In the genomic region with DNA sequence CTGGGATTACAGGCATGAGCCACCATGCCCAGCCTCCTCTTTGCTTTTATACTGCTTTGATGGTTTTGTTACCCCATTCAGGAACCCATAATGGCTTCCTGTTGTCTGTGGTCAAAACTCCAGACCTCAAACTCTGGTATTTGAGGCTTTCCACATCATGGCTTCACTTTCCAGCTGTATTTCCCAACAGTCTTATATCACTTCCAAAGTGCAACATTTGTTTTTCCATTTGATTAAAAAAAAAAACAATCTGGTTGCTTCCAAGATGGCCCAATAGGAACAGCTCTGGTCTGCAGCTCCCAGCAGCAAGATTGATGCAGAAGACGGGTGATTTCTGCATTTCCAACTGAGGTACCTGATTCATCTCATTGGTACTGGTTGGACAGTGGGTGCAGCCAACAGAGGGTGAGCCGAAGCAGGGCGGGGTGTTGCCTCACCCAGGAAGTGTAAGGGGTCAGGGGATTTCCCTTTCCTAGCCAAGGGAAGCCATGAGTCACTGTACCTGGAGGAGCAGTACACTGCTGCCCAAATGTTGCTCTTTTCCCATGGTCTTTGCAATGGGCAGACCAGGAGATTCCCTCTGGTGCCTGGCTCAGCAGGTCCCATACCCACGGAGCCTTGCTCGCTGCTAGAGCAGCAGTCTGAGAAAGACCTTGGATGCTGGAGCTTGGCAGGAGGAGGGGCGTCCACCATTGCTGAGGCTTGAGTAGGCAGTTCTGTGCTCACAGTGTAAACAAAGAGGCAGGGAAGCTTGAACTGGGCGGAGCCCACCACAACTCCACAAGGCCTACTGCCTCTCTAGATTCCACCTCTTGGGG, we compare ENCODE assay signal across 10 cellular contexts.
DNase-seq lines count a peak whose midpoint lies in the region; ATAC-seq, FAIRE-seq and TF ChIP-seq lines count a peak whose summit lies in the region.
"Had no signal": no experiment of that assay in that cellular context is flagged by ENCODE, and none has a peak within 500 bp of the region (broad histone marks: within the 10 kb centered on the region; RNA-seq: fewer than 3 reads in every experiment).

No MANE protein-coding gene starts in this region.

- TF ChIP-seq CTCF in H1 (IDR thresholded peaks at IDR 0.05; ENCODE audit: control extremely low read depth in 1 of 3, insufficient read depth in 1 of 3, low read depth in 1 of 3, low read length in 3 of 3), result no peak
- no peak for TF ChIP-seq CTCF in GM23338 (conservative IDR thresholded peaks at IDR 0.05; ENCODE audit: low read depth in 2 of 2)

- H3K9ac ChIP-seq in H1 (replicated peaks in 1 of 4; ENCODE audit: extremely low read depth in 1 of 4, low read depth in 3 of 4, low read length in 3 of 4), result no peak overlapping the region

- H3K4me3 ChIP-seq in H1 (ENCODE audit: extremely low read depth in 1 of 4, insufficient read depth in 2 of 4, low read depth in 3 of 4, low read length in 4 of 4) (no peak overlapping the region), GM23338 (no peak overlapping the region)

- H3K79me1 ChIP-seq in H1 (ENCODE audit: low read depth, low read length), result no peaks in the 10 kb centered on the region

- peaks cover 11% of the 10 kb centered on the region for H3K4me1 Mint-ChIP-seq in GM23338

- no peak overlapping the region for H3K4ac ChIP-seq in H1 (replicated peaks; ENCODE audit: insufficient read length, low read depth, low read length)

- TF ChIP-seq RAD21 in H1 (IDR thresholded peaks at IDR 0.05 in 1 of 2, conservative IDR thresholded peaks at IDR 0.05 in 1 of 2; ENCODE audit: low read depth in 2 of 2, low read length in 2 of 2), result no peak

- H3K23me2 ChIP-seq in H1 (ENCODE audit: low read depth, low read length), result no peaks in the 10 kb centered on the region

- no peaks in the 10 kb centered on the region for H4K20me1 ChIP-seq in H1 (replicated peaks in 1 of 2; ENCODE audit: control insufficient read depth in 1 of 2, insufficient read depth in 2 of 2, low read length in 2 of 2)
- H4K20me1 ChIP-seq in GM23338 (replicated peaks; ENCODE audit: insufficient read depth), result no peaks in the 10 kb centered on the region

- H2AK5ac ChIP-seq in H1 (ENCODE audit: low read depth, low read length), result no peak overlapping the region

- no peak overlapping the region for H4K91ac ChIP-seq in H1 (replicated peaks; ENCODE audit: insufficient read length, low read length)

- 0 out of 2 replicates have a peak overlapping the region, but pooled peaks have one; percentile 9 for H2BK12ac ChIP-seq in H1 (ENCODE audit: low read depth, low read length)

- H2BK15ac ChIP-seq in H1 (ENCODE audit: low read length), result no peak overlapping the region

- no peaks in the 10 kb centered on the region for H3F3A ChIP-seq in GM23338 (replicated peaks; ENCODE audit: low read depth)

- H3K27me3 ChIP-seq in H1 (replicated peaks in 1 of 4; ENCODE audit: control insufficient read depth in 3 of 4, extremely low read depth in 1 of 4, insufficient read depth in 3 of 4, low read length in 3 of 4), result no peaks in the 10 kb centered on the region; a peak in 2 of 7 replicates
- peaks cover 13% of the 10 kb centered on the region; the same call in 1 of the 2 replicates for H3K27me3 ChIP-seq in GM23338 (ENCODE audit: insufficient read depth)

- POLR2A ChIA-PET in H1 (lab: Charles Lee; ENCODE audit: partially characterized antibody), result no interaction called here

- H3K9me3 Mint-ChIP-seq in GM23338, result peaks cover 8% of the 10 kb centered on the region; the same call in 2 of the 3 replicates
- H3K9me3 Mint-ChIP-seq: type B pancreatic cell had no signal

- no peak overlapping the region; the same call in 1 of the 2 replicates for H4K8ac ChIP-seq in H1 (ENCODE audit: extremely low read depth, insufficient read depth, low read length)

- H2BK5ac ChIP-seq in H1 (ENCODE audit: low read depth, low read length), result no peak overlapping the region

- no peak overlapping the region for H3K18ac ChIP-seq in H1 (ENCODE audit: extremely low read depth, low read length)

- TF ChIP-seq POLR2A in H1 (IDR thresholded peaks at IDR 0.05; ENCODE audit: control extremely low read depth in 1 of 2, low read depth in 2 of 2, low read length in 2 of 2), result no peak

- no peak for ATAC-seq in GM23338

- no peak overlapping the region for H3K14ac ChIP-seq in H1 (ENCODE audit: insufficient read length)

- no peak overlapping the region for H2BK120ac ChIP-seq in H1 (replicated peaks; ENCODE audit: low read depth, low read length)

- H4K5ac ChIP-seq in H1 (ENCODE audit: insufficient read length, low read depth, low read length), result no peak overlapping the region

- H3K36me3 Mint-ChIP-seq in GM23338 (ENCODE audit: low read depth), result no peaks in the 10 kb centered on the region
- H3K36me3 Mint-ChIP-seq: type B pancreatic cell had no signal

- H3K9me3 ChIP-seq in H1 (ENCODE audit: insufficient read depth in 2 of 2, low read depth in 1 of 2, low read length in 1 of 2), result no peaks in the 10 kb centered on the region

- H2AFZ ChIP-seq in H1 (ENCODE audit: low read length), result no peak overlapping the region
- no peak overlapping the region for H2AFZ ChIP-seq in GM23338

- no peaks in the 10 kb centered on the region for H3K27me3 Mint-ChIP-seq in GM23338 (ENCODE audit: insufficient read depth, low read depth, poor library complexity)

- H3K79me2 ChIP-seq in H1 (ENCODE audit: control insufficient read depth in 1 of 2, insufficient read depth in 2 of 2, low read length in 2 of 2) (no peaks in the 10 kb centered on the region), GM23338 (replicated peaks; ENCODE audit: insufficient read depth) (no peaks in the 10 kb centered on the region)

- peaks cover 1 to 10% (median 5%) of the 10 kb centered on the region in 4 experiments; a peak in 5 of 7 replicates for H3K4me1 ChIP-seq in H1 (replicated peaks in 1 of 4; ENCODE audit: control insufficient read depth in 3 of 4, insufficient read depth in 4 of 4, low read length in 3 of 4)
- H3K4me1 ChIP-seq in GM23338 (ENCODE audit: insufficient read depth), result peaks cover 15% of the 10 kb centered on the region

- H3K23ac ChIP-seq in H1 (ENCODE audit: insufficient read length), result no peak overlapping the region

- TF ChIP-seq EP300 in H1 (IDR thresholded peaks at IDR 0.05; ENCODE audit: borderline replicate concordance in 1 of 2, low read depth in 2 of 2, low read length in 2 of 2), result no peak

- H3K27ac ChIP-seq in H1 (ENCODE audit: low read depth, low read length) (no peak overlapping the region), GM23338 (ENCODE audit: low read depth) (no peak overlapping the region)

- FAIRE-seq in H1 (lab: Jason Lieb, UNC), result no peak

- H3K4me2 ChIP-seq in H1 (ENCODE audit: insufficient read depth in 1 of 2, low read depth in 2 of 2, low read length in 2 of 2) (no peak overlapping the region), GM23338 (no peak overlapping the region)

- no peak overlapping the region for H3K56ac ChIP-seq in H1 (replicated peaks; ENCODE audit: insufficient read length, low read depth, low read length)

- no peak overlapping the region for H3K27ac Mint-ChIP-seq in GM23338
- H3K27ac Mint-ChIP-seq: type B pancreatic cell had no signal

- H2BK20ac ChIP-seq in H1 (ENCODE audit: low read length), result no peak overlapping the region

- no peak overlapping the region for H3K4me3 Mint-ChIP-seq in GM23338
- H3K4me3 Mint-ChIP-seq: type B pancreatic cell had no signal

- CTCF ChIA-PET in H1 (lab: Charles Lee; ENCODE audit: partially characterized antibody), result interaction anchor here (1.0 to 2.8 kb wide), 3 partner anchors 18 to 442 kb away, joined by 3 to 10 read pairs (median 4); no protein-coding TSS in a partner anchor

- peak; percentile 67 for DNase-seq in activated CD4-positive, alpha-beta T cell treated with anti-CD3 and anti-CD28 coated beads for 48 hours
- DNase-seq in activated CD4-positive, alpha-beta T cell treated with anti-CD3 and anti-CD28 coated beads, Interleukin-2, amount 50 U/mL, for 1 hour, result no peak
- DNase-seq in SKM-1 treated with dmso at 0.1 percent for 144 hours (lab: John Stamatoyannopoulos, UW; ENCODE audit: unreplicated experiment) (peak; percentile 44), H1 (ENCODE audit: low read depth in 1 of 2, low spot score in 2 of 2) (no peak), NCI-H1092 (lab: John Stamatoyannopoulos, UW) (no peak), GM23338 (ENCODE audit: low spot score) (no peak), NCI-H1694 (lab: John Stamatoyannopoulos, UW) (no peak)
- peak; percentile 32 to 39 for DNase-seq in stimulated activated CD8-positive, alpha-beta memory T cell treated with anti-CD3 and anti-CD28 coated beads, Interleukin-15, amount 100 ng/mL, for 48 hours (ENCODE audit: low read depth in 2 of 2)
- DNase-seq: foreskin melanocyte had no signal

- WGBS in H1 (ENCODE audit: extremely low coverage in 1 of 2, insufficient coverage in 1 of 2, insufficient read length in 1 of 2, insufficient replicate concordance in 2 of 2, low coverage in 1 of 2, low lambda C conversion rate in 2 of 2, missing lambda C conversion rate in 1 of 2), 2 experiments, result 76% methylated on average over 7 of the region's 7 CpGs; no CpG with 5 or more reads in 1 of the 2 experiments

- H3K36me3 ChIP-seq in H1 (ENCODE audit: control insufficient read depth in 2 of 4, insufficient read depth in 4 of 4, low read length in 3 of 4), result no peaks in the 10 kb centered on the region
- H3K36me3 ChIP-seq in GM23338 (ENCODE audit: insufficient read depth), result no peaks in the 10 kb centered on the region

- H3K9me2 ChIP-seq in GM23338 (ENCODE audit: insufficient read depth), result 0 out of 2 replicates have a peak, but pooled peaks cover 8% of the 10 kb centered on the region

TF ChIP-seq in H1, 55 proteins besides CTCF, POLR2A, EP300 and RAD21 (continues in another document):
- no peak for TF ChIP-seq TAF7 (optimal IDR thresholded peaks at IDR 0.05; ENCODE audit: borderline replicate concordance, low read depth, low read length)
- no peak for TF ChIP-seq KDM4A (IDR thresholded peaks at IDR 0.05; ENCODE audit: low read depth, low read length, severe bottlenecking)
- no peak for TF ChIP-seq SIN3A (conservative IDR thresholded peaks at IDR 0.05 in 1 of 2, IDR thresholded peaks at IDR 0.05 in 1 of 2; ENCODE audit: low read depth in 1 of 2, low read length in 2 of 2)
- TF ChIP-seq EGR1 (IDR thresholded peaks at IDR 0.05; ENCODE audit: borderline replicate concordance, low read depth, low read length), result no peak
- no peak for TF ChIP-seq CEBPB (IDR thresholded peaks at IDR 0.05; ENCODE audit: low read depth, low read length)

TF ChIP-seq in GM23338, 12 proteins besides CTCF, POLR2A, EP300 and RAD21 (continues in another document):
- TF ChIP-seq NANOG (IDR thresholded peaks at IDR 0.05; ENCODE audit: borderline replicate concordance), result no peak
- no peak for TF ChIP-seq EZH2 (IDR thresholded peaks at IDR 0.05; ENCODE audit: low read depth, unreplicated experiment)
- TF ChIP-seq POLR2AphosphoS5 (IDR thresholded peaks at IDR 0.05; ENCODE audit: low read depth), result no peak
- TF ChIP-seq STAT1 (IDR thresholded peaks at IDR 0.05; ENCODE audit: unreplicated experiment), result no peak
- no peak for TF ChIP-seq EZH2phosphoT487 (IDR thresholded peaks at IDR 0.05; ENCODE audit: unreplicated experiment)

Comparison
In these comparisons a context has a peak if more than half of its experiments do, and no peak if none do; other contexts are left out.
1. DNase-seq: peak in activated CD4-positive, alpha-beta T cell treated with anti-CD3 and anti-CD28 coated beads for 48 hours (single experiment), SKM-1 treated with dmso at 0.1 percent for 144 hours (single experiment) and stimulated activated CD8-positive, alpha-beta memory T cell treated with anti-CD3 and anti-CD28 coated beads, Interleukin-15, amount 100 ng/mL, for 48 hours (2 of 2); none in activated CD4-positive, alpha-beta T cell treated with anti-CD3 and anti-CD28 coated beads, Interleukin-2, amount 50 U/mL, for 1 hour (single experiment), H1 (0 of 2), NCI-H1092 (single experiment), GM23338 (single experiment) and NCI-H1694 (single experiment).